ENCODE assay signal across 34 cellular contexts in genomic region chr4:19478791-19479190, GRCh38.
DNase-seq lines count a peak whose midpoint lies in the region; ATAC-seq and TF ChIP-seq lines count a peak whose summit lies in the region.
"Had no signal": no experiment of that assay in that cellular context is flagged by ENCODE, and none has a peak within 500 bp of the region (broad histone marks: within the 10 kb centered on the region; RNA-seq: fewer than 3 reads in every experiment).

No MANE protein-coding gene starts in this region.

- H3K79me1 ChIP-seq in neuronal stem cell (ENCODE audit: low read depth, low read length): no peaks in the 10 kb centered on the region

- no peak overlapping the region for H2AFZ ChIP-seq in neuronal stem cell (ENCODE audit: low read length)
- H2AFZ ChIP-seq: GM23338 had no signal

- H3K4me3 Mint-ChIP-seq in activated CD4-positive, alpha-beta T cell treated with anti-CD3 and anti-CD28 coated beads for 36 hours: no peak overlapping the region
- H3K4me3 Mint-ChIP-seq: activated CD4-positive, alpha-beta memory T cell treated with anti-CD3 and anti-CD28 coated beads, Interleukin-2, amount 10 ng/mL, durations not matched to agents 7 days and 5 days; activated naive CD8-positive, alpha-beta T cell treated with anti-CD3 and anti-CD28 coated beads, Interleukin-2, amount 50 U/mL, for 24 hours; GM23338; naive B cell; stimulated activated naive CD8-positive, alpha-beta T cell treated with anti-CD3 and anti-CD28 coated beads, Interleukin-15, amount 100 ng/mL, for 72 hours had no signal

- peak; percentile 12 for DNase-seq in AG08395 (ENCODE audit: low spot score)
- DNase-seq in HS-27A (ENCODE audit: low read depth): peak; percentile 43
- DNase-seq in astrocyte of the spinal cord (ENCODE audit: low read depth, low spot score): peak; percentile 33
- DNase-seq in iris pigment epithelial cell (ENCODE audit: low read depth): peak; percentile 72
- no peak for DNase-seq in NCI-H1417 (lab: John Stamatoyannopoulos, UW)
- DNase-seq in neuronal stem cell (ENCODE audit: low spot score): no peak
- no peak for DNase-seq in activated CD4-positive, alpha-beta T cell treated with anti-CD3 and anti-CD28 coated beads for 36 hours
- DNase-seq: activated CD4-positive, alpha-beta memory T cell treated with anti-CD3 and anti-CD28 coated beads, Interleukin-2, amount 10 ng/mL, durations not matched to agents 7 days and 5 days; activated CD4-positive, CD25-positive, alpha-beta regulatory T cell treated with anti-CD3 and anti-CD28 coated beads, Interleukin-2, amount 50 U/mL, for 72 hours; activated CD8-positive, alpha-beta memory T cell treated with anti-CD3 and anti-CD28 coated beads, Interleukin-2, amount 50 U/mL, for 4 hours; activated naive CD4-positive, alpha-beta T cell; activated naive CD8-positive, alpha-beta T cell treated with anti-CD3 and anti-CD28 coated beads, Interleukin-2, amount 50 U/mL, for 24 hours; DMS53; GDM1; head of caudate nucleus; kidney; midbrain; naive B cell; NCI-H1417 treated with DMSO at 0.1 percent for 48 hours; NCI-H2029 treated with DMSO at 0.1 percent for 48 hours; NCI-H524 treated with DMSO at 0.1 percent for 48 hours; nucleus accumbens; right lobe of liver; SHP77 treated with DMSO at 0.1 percent for 48 hours; stimulated activated CD4-positive, alpha-beta T cell treated with anti-CD3 and anti-CD28 coated beads, Interleukin-12 subunit alpha, Interleukin-12 subunit beta, amount 100 ng/mL, for 4 hours; stimulated activated CD4-positive, alpha-beta T cell treated with anti-CD3 and anti-CD28 coated beads, Interleukin-2, amount 100 ng/mL, for 48 hours; stimulated activated naive CD8-positive, alpha-beta T cell treated with anti-CD3 and anti-CD28 coated beads, Interleukin-15, amount 100 ng/mL, for 72 hours had no signal

- no peak overlapping the region for H2BK5ac ChIP-seq in neuronal stem cell (ENCODE audit: low read length)

- H3K4me2 ChIP-seq in neuronal stem cell (ENCODE audit: insufficient read depth, low read length, poor library complexity, severe bottlenecking): no peak overlapping the region
- H3K4me2 ChIP-seq: A549; BLaER1 treated with 17β-estradiol and CSF1 and Interleukin-3, amounts not matched to agents 10 nM and 100 nM; GM23338; KMS-11 had no signal

- H2BK120ac ChIP-seq in neuronal stem cell (ENCODE audit: low read depth, low read length): no peak overlapping the region

- H4K8ac ChIP-seq in neuronal stem cell (ENCODE audit: low read depth, low read length): no peak overlapping the region

- no peaks in the 10 kb centered on the region for H3K9me3 ChIP-seq in neuronal stem cell (replicated peaks in 1 of 2; ENCODE audit: control insufficient read depth in 2 of 2, insufficient read depth in 1 of 2, low read depth in 1 of 2, low read length in 2 of 2)
- H3K9me3 ChIP-seq: A549; BLaER1 treated with 17β-estradiol and CSF1 and Interleukin-3, amounts not matched to agents 10 nM and 100 nM; prostate gland; right lobe of liver; thoracic aorta had no signal

- H3K27me3 Mint-ChIP-seq in activated CD4-positive, alpha-beta T cell treated with anti-CD3 and anti-CD28 coated beads for 36 hours: no peaks in the 10 kb centered on the region
- H3K27me3 Mint-ChIP-seq: activated CD4-positive, alpha-beta memory T cell treated with anti-CD3 and anti-CD28 coated beads, Interleukin-2, amount 10 ng/mL, durations not matched to agents 7 days and 5 days; activated naive CD8-positive, alpha-beta T cell treated with anti-CD3 and anti-CD28 coated beads, Interleukin-2, amount 50 U/mL, for 24 hours; naive B cell; stimulated activated naive CD8-positive, alpha-beta T cell treated with anti-CD3 and anti-CD28 coated beads, Interleukin-15, amount 100 ng/mL, for 72 hours had no signal

- CTCF ChIA-PET in activated CD4-positive, alpha-beta T cell treated with anti-CD3 and anti-CD28 coated beads for 36 hours (lab: Charles Lee): no interaction called here

- no peak overlapping the region for H3K23ac ChIP-seq in neuronal stem cell (ENCODE audit: low read depth, low read length, poor library complexity)

- H3K4me1 ChIP-seq in neuronal stem cell (ENCODE audit: control insufficient read depth in 2 of 2, insufficient read depth in 1 of 2, low read depth in 1 of 2, low read length in 2 of 2): no peaks in the 10 kb centered on the region
- H3K4me1 ChIP-seq: A549; BLaER1 treated with 17β-estradiol and CSF1 and Interleukin-3, amounts not matched to agents 10 nM and 100 nM; prostate gland; right lobe of liver had no signal

- no peak overlapping the region for H3K4ac ChIP-seq in neuronal stem cell (ENCODE audit: low read length)

- POLR2A ChIA-PET in activated CD4-positive, alpha-beta T cell treated with anti-CD3 and anti-CD28 coated beads for 36 hours (lab: Charles Lee): no interaction called here

- in situ Hi-C loops in astrocyte of the spinal cord (cut with HindIII; ENCODE audit: low sequenced_read_pairs): no loop called here

- no peak overlapping the region for H3K9ac ChIP-seq in neuronal stem cell (ENCODE audit: low read depth, low read length, poor library complexity)
- H3K9ac ChIP-seq: BLaER1 treated with 17β-estradiol and CSF1 and Interleukin-3, amounts not matched to agents 10 nM and 100 nM; KMS-11 had no signal

- ATAC-seq in HG03378 (IDR thresholded peaks at IDR 0.05; ENCODE audit: unreplicated experiment): no peak
- ATAC-seq in activated CD4-positive, alpha-beta T cell treated with anti-CD3 and anti-CD28 coated beads for 36 hours: no peak
- ATAC-seq: A549; activated naive CD8-positive, alpha-beta T cell treated with anti-CD3 and anti-CD28 coated beads, Interleukin-2, amount 50 U/mL, for 24 hours; GM23338; right lobe of liver; stimulated activated naive CD8-positive, alpha-beta T cell treated with anti-CD3 and anti-CD28 coated beads, Interleukin-15, amount 100 ng/mL, for 72 hours had no signal

- no CpG with 5 or more reads among the region's 2 CpGs for WGBS in neuronal stem cell (ENCODE audit: extremely low coverage in 2 of 2, insufficient read length in 2 of 2, insufficient replicate concordance in 1 of 2), 2 donors

- H3K4me3 ChIP-seq in astrocyte of the spinal cord (ENCODE audit: low read depth, low read length): no peak overlapping the region
- H3K4me3 ChIP-seq in neuronal stem cell (ENCODE audit: low read length in 2 of 2): no peak overlapping the region
- H3K4me3 ChIP-seq: A549; BLaER1 treated with 17β-estradiol and CSF1 and Interleukin-3, amounts not matched to agents 10 nM and 100 nM; GM23338; prostate gland; right lobe of liver; thoracic aorta had no signal

- H4K91ac ChIP-seq in neuronal stem cell (ENCODE audit: low read depth, low read length, poor library complexity): no peak overlapping the region

- H2BK15ac ChIP-seq in neuronal stem cell (ENCODE audit: low read length): no peak overlapping the region

- intact Hi-C loops in activated CD4-positive, alpha-beta T cell treated with anti-CD3 and anti-CD28 coated beads for 36 hours (cut with DNase I, micrococcal nuclease): no loop called here

- H3K36me3 Mint-ChIP-seq in activated CD4-positive, alpha-beta T cell treated with anti-CD3 and anti-CD28 coated beads for 36 hours (ENCODE audit: low read depth): no peaks in the 10 kb centered on the region
- H3K36me3 Mint-ChIP-seq: naive B cell had no signal

- no peaks in the 10 kb centered on the region for H3K27me3 ChIP-seq in neuronal stem cell (ENCODE audit: control insufficient read depth in 3 of 3, insufficient read depth in 3 of 3, low read depth in 1 of 3, low read length in 3 of 3)
- H3K27me3 ChIP-seq: BLaER1 treated with 17β-estradiol and CSF1 and Interleukin-3, amounts not matched to agents 10 nM and 100 nM; right lobe of liver had no signal

- H3K4me1 Mint-ChIP-seq in activated CD4-positive, alpha-beta T cell treated with anti-CD3 and anti-CD28 coated beads for 36 hours: no peaks in the 10 kb centered on the region
- H3K4me1 Mint-ChIP-seq: activated CD4-positive, alpha-beta memory T cell treated with anti-CD3 and anti-CD28 coated beads, Interleukin-2, amount 10 ng/mL, durations not matched to agents 7 days and 5 days; activated naive CD8-positive, alpha-beta T cell treated with anti-CD3 and anti-CD28 coated beads, Interleukin-2, amount 50 U/mL, for 24 hours; GM23338; naive B cell; stimulated activated naive CD8-positive, alpha-beta T cell treated with anti-CD3 and anti-CD28 coated beads, Interleukin-15, amount 100 ng/mL, for 72 hours had no signal

- no peak overlapping the region for H3K18ac ChIP-seq in neuronal stem cell (ENCODE audit: low read length)

- no peak overlapping the region for H2AK5ac ChIP-seq in neuronal stem cell (ENCODE audit: low read depth, low read length)

- H3K27ac ChIP-seq in neuronal stem cell (replicated peaks; ENCODE audit: low read length): no peak overlapping the region
- H3K27ac ChIP-seq: A549; BLaER1 treated with 17β-estradiol and CSF1 and Interleukin-3, amounts not matched to agents 10 nM and 100 nM; KMS-11; prostate gland; right lobe of liver; thoracic aorta had no signal

- H3K27ac Mint-ChIP-seq in activated CD4-positive, alpha-beta T cell treated with anti-CD3 and anti-CD28 coated beads for 36 hours: no peak overlapping the region
- H3K27ac Mint-ChIP-seq: activated CD4-positive, alpha-beta memory T cell treated with anti-CD3 and anti-CD28 coated beads, Interleukin-2, amount 10 ng/mL, durations not matched to agents 7 days and 5 days; activated naive CD8-positive, alpha-beta T cell treated with anti-CD3 and anti-CD28 coated beads, Interleukin-2, amount 50 U/mL, for 24 hours; GM23338; naive B cell; stimulated activated naive CD8-positive, alpha-beta T cell treated with anti-CD3 and anti-CD28 coated beads, Interleukin-15, amount 100 ng/mL, for 72 hours had no signal

- H3K9me3 Mint-ChIP-seq in activated CD4-positive, alpha-beta T cell treated with anti-CD3 and anti-CD28 coated beads for 36 hours (ENCODE audit: low read depth): no peaks in the 10 kb centered on the region
- H3K9me3 Mint-ChIP-seq: activated CD4-positive, alpha-beta memory T cell treated with anti-CD3 and anti-CD28 coated beads, Interleukin-2, amount 10 ng/mL, durations not matched to agents 7 days and 5 days; GM23338; naive B cell; stimulated activated naive CD8-positive, alpha-beta T cell treated with anti-CD3 and anti-CD28 coated beads, Interleukin-15, amount 100 ng/mL, for 72 hours had no signal

- no peaks in the 10 kb centered on the region for H3K36me3 ChIP-seq in neuronal stem cell (replicated peaks in 1 of 2; ENCODE audit: control insufficient read depth in 2 of 2, insufficient read depth in 2 of 2, low read length in 2 of 2)
- H3K36me3 ChIP-seq: BLaER1 treated with 17β-estradiol and CSF1 and Interleukin-3, amounts not matched to agents 10 nM and 100 nM; prostate gland; right lobe of liver; thoracic aorta had no signal

- no peak overlapping the region for H3K14ac ChIP-seq in neuronal stem cell (ENCODE audit: low read length)

- H2BK12ac ChIP-seq in neuronal stem cell (ENCODE audit: low read length): no peak overlapping the region

- TF ChIP-seq CTCF in astrocyte of the spinal cord (IDR thresholded peaks at IDR 0.05; ENCODE audit: low read depth, low read length): no peak

Comparison
In these comparisons a context has a peak if more than half of its experiments do, and no peak if none do; other contexts are left out.
1. DNase-seq: peak in AG08395 (single experiment), HS-27A (single experiment), astrocyte of the spinal cord (single experiment) and iris pigment epithelial cell (single experiment); none in NCI-H1417 (0 of 3), neuronal stem cell (single experiment) and activated CD4-positive, alpha-beta T cell treated with anti-CD3 and anti-CD28 coated beads for 36 hours (single experiment).